Comparison of ENCODE assay signal across 25 cellular contexts in the genomic region with DNA sequence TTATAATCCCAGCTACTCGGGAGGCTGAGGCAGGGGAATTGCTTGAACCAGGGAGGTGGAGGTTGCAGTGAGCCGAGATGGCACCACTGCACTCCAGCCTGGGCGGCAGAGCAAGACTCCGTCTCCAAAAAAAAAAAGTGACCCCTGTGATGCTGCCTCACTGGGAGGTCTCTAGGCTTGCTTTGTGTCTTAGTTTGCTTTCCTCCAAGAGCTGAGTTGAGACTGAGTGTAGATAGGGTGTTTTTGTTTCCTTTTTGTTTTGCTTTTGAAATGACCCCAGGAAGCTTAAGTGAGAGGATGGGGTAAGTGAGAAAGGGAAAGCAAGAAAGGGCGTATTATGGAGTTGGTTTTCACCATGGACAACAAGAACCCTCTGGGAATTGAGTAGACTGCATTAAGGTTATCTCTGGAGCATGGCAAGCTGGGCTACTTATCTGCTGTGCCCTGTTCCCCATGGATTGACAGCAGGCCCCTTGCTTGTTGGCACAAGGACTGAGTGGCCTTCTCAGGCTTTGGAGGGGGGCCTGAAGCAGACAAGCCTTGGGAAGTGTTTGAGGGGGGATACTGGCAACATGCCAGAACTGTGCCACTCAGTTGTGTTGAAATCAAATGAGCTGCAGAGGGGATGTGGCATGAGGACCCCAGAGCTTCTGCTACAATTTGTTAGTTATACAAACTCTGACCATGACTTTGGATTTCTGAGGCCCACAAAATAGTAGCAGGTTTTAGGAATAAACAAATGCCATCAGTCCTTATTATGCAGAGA.
"Had no signal": no experiment of that assay in that cellular context is flagged by ENCODE, and none has a peak within 500 bp of the region (broad histone marks: within the 10 kb centered on the region; RNA-seq: fewer than 3 reads in every experiment).

No MANE protein-coding gene starts in this region.

- H3K4me3 Mint-ChIP-seq: endodermal cell; natural killer cell; stimulated activated effector memory CD8-positive, alpha-beta T cell treated with anti-CD3 and anti-CD28 coated beads, Interleukin-12 subunit alpha, Interleukin-12 subunit beta, amount 100 ng/mL, for 72 hours; type B pancreatic cell had no signal

- H3K9me3 Mint-ChIP-seq: endodermal cell; natural killer cell; stimulated activated effector memory CD8-positive, alpha-beta T cell treated with anti-CD3 and anti-CD28 coated beads, Interleukin-12 subunit alpha, Interleukin-12 subunit beta, amount 100 ng/mL, for 72 hours had no signal

- H3K36me3 Mint-ChIP-seq: natural killer cell; stimulated activated effector memory CD8-positive, alpha-beta T cell treated with anti-CD3 and anti-CD28 coated beads, Interleukin-12 subunit alpha, Interleukin-12 subunit beta, amount 100 ng/mL, for 72 hours had no signal

- H3K27me3 ChIP-seq: heart left ventricle, pancreas, suprapubic skin, thyroid gland had no signal

- H3K27ac Mint-ChIP-seq: endodermal cell; natural killer cell; progenitor cell of endocrine pancreas; stimulated activated effector memory CD8-positive, alpha-beta T cell treated with anti-CD3 and anti-CD28 coated beads, Interleukin-12 subunit alpha, Interleukin-12 subunit beta, amount 100 ng/mL, for 72 hours; type B pancreatic cell had no signal

- H3K4me1 ChIP-seq: pancreas, suprapubic skin, thyroid gland had no signal

- FAIRE-seq: endothelial cell of umbilical vein, pancreas, urothelium cell line had no signal

- H3K9me3 ChIP-seq: heart left ventricle, pancreas, suprapubic skin, thyroid gland had no signal

- H3K4me2 ChIP-seq: smooth muscle cell had no signal

- H3K36me3 ChIP-seq: heart left ventricle, pancreas, suprapubic skin, thyroid gland had no signal

- H3K27ac ChIP-seq: coronary artery, heart left ventricle, pancreas, suprapubic skin, thyroid gland had no signal

- H3K4me3 ChIP-seq: coronary artery, heart left ventricle, pancreas, smooth muscle cell, suprapubic skin, thyroid gland had no signal

- DNase-seq: effector CD4-positive, alpha-beta T cell; endodermal cell; erythroblast; foreskin melanocyte; hippocampal formation; kidney glomerular epithelial cell; mammary epithelial cell; natural killer cell; occipital lobe; pancreas; right cardiac atrium; stimulated activated CD4-positive, alpha-beta T cell treated with anti-CD3 and anti-CD28 coated beads, Interleukin-2, amount 100 ng/mL, for 48 hours; stimulated activated CD8-positive, alpha-beta memory T cell treated with anti-CD3 and anti-CD28 coated beads, Interleukin-4, amount 100 ng/mL, for 48 hours; stimulated activated naive CD8-positive, alpha-beta T cell treated with anti-CD3 and anti-CD28 coated beads, Interleukin-15, Interleukin-2, amounts not matched to agents 100 U/mL and 50 U/mL, for 24 hours; thyroid gland had no signal

- ATAC-seq: heart left ventricle; left lobe of liver; natural killer cell; pancreas; right cardiac atrium; stimulated activated effector memory CD8-positive, alpha-beta T cell treated with anti-CD3 and anti-CD28 coated beads, Interleukin-12 subunit alpha, Interleukin-12 subunit beta, amount 100 ng/mL, for 72 hours; stimulated activated naive CD8-positive, alpha-beta T cell treated with anti-CD3 and anti-CD28 coated beads, Interleukin-15, Interleukin-2, amounts not matched to agents 100 U/mL and 50 U/mL, for 24 hours had no signal

- H3K4me1 Mint-ChIP-seq: natural killer cell; stimulated activated effector memory CD8-positive, alpha-beta T cell treated with anti-CD3 and anti-CD28 coated beads, Interleukin-12 subunit alpha, Interleukin-12 subunit beta, amount 100 ng/mL, for 72 hours had no signal
